In genomic region chr1:65292861-65293593, GRCh38 we compare ENCODE assay signal across 1 cellular context.
TF ChIP-seq lines count a peak whose summit lies in the region.

No MANE protein-coding gene starts in this region.

TF ChIP-seq in K562, 482 proteins besides CTCF, POLR2A, EP300 and RAD21 (continued from another document and continues in another):
- no peak for TF ChIP-seq TSHZ1 (CRISPR knock-in tag; IDR thresholded peaks at IDR 0.05)
- TF ChIP-seq ZNF134 (CRISPR knock-in tag; conservative IDR thresholded peaks at IDR 0.05): peak; percentile 11; the same call in 1 of the 2 replicates
- TF ChIP-seq POLR2AphosphoS2 (IDR thresholded peaks at IDR 0.05; ENCODE audit: low read length): no peak
- TF ChIP-seq ZNF354B (CRISPR knock-in tag; IDR thresholded peaks at IDR 0.05): no peak
- TF ChIP-seq RBM39 (optimal IDR thresholded peaks at IDR 0.05; ENCODE audit: low read depth, low read length): no peak
- no peak for TF ChIP-seq THRAP3 (IDR thresholded peaks at IDR 0.05; ENCODE audit: borderline replicate concordance)
- peak in 1 of 2 experiments; percentile 95; a peak in 2 of 4 replicates for TF ChIP-seq HDAC1 (IDR thresholded peaks at IDR 0.05)
- TF ChIP-seq AFF1 (IDR thresholded peaks at IDR 0.05; ENCODE audit: low read depth in 1 of 2, partially characterized antibody in 2 of 2): peak in 1 of 2 experiments; percentile 92
- TF ChIP-seq PURB (CRISPR knock-in tag; IDR thresholded peaks at IDR 0.05; ENCODE audit: low read depth): no peak
- TF ChIP-seq PHF21A (IDR thresholded peaks at IDR 0.05; ENCODE audit: borderline replicate concordance, low read depth): no peak
- no peak for TF ChIP-seq ZC3H11A (IDR thresholded peaks at IDR 0.05; ENCODE audit: low read depth, low read length)
- TF ChIP-seq, protein P1, sequence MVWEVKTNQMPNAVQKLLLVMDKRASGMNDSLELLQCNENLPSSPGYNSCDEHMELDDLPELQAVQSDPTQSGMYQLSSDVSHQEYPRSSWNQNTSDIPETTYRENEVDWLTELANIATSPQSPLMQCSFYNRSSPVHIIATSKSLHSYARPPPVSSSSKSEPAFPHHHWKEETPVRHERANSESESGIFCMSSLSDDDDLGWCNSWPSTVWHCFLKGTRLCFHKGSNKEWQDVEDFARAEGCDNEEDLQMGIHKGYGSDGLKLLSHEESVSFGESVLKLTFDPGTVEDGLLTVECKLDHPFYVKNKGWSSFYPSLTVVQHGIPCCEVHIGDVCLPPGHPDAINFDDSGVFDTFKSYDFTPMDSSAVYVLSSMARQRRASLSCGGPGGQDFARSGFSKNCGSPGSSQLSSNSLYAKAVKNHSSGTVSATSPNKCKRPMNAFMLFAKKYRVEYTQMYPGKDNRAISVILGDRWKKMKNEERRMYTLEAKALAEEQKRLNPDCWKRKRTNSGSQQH (CRISPR knock-in tag; IDR thresholded peaks at IDR 0.05): peak; percentile 68; the same call in 1 of the 2 replicates
- TF ChIP-seq, protein P2, sequence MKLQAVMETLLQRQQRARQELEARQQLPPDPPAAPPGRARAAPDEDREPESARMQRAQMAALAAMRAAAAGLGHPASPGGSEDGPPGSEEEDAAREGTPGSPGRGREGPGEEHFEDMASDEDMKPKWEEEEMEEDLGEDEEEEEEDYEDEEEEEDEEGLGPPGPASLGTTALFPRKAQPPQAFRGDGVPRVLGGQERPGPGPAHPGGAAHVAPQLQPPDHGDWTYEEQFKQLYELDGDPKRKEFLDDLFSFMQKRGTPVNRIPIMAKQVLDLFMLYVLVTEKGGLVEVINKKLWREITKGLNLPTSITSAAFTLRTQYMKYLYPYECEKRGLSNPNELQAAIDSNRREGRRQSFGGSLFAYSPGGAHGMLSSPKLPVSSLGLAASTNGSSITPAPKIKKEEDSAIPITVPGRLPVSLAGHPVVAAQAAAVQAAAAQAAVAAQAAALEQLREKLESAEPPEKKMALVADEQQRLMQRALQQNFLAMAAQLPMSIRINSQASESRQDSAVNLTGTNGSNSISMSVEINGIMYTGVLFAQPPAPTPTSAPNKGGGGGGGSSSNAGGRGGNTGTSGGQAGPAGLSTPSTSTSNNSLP (IDR thresholded peaks at IDR 0.05; ENCODE audit: borderline replicate concordance, low read depth, low read length): no peak; the same call in 1 of the 2 replicates
- no peak for TF ChIP-seq GTF2F1 (IDR thresholded peaks at IDR 0.05; ENCODE audit: low read depth, low read length)
- TF ChIP-seq ZBTB8A (IDR thresholded peaks at IDR 0.05; ENCODE audit: partially characterized antibody): no peak
- TF ChIP-seq ZNF408 (CRISPR knock-in tag; IDR thresholded peaks at IDR 0.05; ENCODE audit: low read depth): no peak
- TF ChIP-seq KLF6 (CRISPR knock-in tag; IDR thresholded peaks at IDR 0.05; ENCODE audit: borderline replicate concordance): no peak
- TF ChIP-seq PRMT5 (CRISPR knock-in tag; IDR thresholded peaks at IDR 0.05): no peak
- TF ChIP-seq CSDE1 (IDR thresholded peaks at IDR 0.05): no peak
- no peak for TF ChIP-seq POLR3A (IDR thresholded peaks at IDR 0.05; ENCODE audit: borderline replicate concordance, extremely low read depth, insufficient read depth, insufficient read length)
- TF ChIP-seq ZNF41 (CRISPR knock-in tag; conservative IDR thresholded peaks at IDR 0.05): no peak
- TF ChIP-seq, protein P3, sequence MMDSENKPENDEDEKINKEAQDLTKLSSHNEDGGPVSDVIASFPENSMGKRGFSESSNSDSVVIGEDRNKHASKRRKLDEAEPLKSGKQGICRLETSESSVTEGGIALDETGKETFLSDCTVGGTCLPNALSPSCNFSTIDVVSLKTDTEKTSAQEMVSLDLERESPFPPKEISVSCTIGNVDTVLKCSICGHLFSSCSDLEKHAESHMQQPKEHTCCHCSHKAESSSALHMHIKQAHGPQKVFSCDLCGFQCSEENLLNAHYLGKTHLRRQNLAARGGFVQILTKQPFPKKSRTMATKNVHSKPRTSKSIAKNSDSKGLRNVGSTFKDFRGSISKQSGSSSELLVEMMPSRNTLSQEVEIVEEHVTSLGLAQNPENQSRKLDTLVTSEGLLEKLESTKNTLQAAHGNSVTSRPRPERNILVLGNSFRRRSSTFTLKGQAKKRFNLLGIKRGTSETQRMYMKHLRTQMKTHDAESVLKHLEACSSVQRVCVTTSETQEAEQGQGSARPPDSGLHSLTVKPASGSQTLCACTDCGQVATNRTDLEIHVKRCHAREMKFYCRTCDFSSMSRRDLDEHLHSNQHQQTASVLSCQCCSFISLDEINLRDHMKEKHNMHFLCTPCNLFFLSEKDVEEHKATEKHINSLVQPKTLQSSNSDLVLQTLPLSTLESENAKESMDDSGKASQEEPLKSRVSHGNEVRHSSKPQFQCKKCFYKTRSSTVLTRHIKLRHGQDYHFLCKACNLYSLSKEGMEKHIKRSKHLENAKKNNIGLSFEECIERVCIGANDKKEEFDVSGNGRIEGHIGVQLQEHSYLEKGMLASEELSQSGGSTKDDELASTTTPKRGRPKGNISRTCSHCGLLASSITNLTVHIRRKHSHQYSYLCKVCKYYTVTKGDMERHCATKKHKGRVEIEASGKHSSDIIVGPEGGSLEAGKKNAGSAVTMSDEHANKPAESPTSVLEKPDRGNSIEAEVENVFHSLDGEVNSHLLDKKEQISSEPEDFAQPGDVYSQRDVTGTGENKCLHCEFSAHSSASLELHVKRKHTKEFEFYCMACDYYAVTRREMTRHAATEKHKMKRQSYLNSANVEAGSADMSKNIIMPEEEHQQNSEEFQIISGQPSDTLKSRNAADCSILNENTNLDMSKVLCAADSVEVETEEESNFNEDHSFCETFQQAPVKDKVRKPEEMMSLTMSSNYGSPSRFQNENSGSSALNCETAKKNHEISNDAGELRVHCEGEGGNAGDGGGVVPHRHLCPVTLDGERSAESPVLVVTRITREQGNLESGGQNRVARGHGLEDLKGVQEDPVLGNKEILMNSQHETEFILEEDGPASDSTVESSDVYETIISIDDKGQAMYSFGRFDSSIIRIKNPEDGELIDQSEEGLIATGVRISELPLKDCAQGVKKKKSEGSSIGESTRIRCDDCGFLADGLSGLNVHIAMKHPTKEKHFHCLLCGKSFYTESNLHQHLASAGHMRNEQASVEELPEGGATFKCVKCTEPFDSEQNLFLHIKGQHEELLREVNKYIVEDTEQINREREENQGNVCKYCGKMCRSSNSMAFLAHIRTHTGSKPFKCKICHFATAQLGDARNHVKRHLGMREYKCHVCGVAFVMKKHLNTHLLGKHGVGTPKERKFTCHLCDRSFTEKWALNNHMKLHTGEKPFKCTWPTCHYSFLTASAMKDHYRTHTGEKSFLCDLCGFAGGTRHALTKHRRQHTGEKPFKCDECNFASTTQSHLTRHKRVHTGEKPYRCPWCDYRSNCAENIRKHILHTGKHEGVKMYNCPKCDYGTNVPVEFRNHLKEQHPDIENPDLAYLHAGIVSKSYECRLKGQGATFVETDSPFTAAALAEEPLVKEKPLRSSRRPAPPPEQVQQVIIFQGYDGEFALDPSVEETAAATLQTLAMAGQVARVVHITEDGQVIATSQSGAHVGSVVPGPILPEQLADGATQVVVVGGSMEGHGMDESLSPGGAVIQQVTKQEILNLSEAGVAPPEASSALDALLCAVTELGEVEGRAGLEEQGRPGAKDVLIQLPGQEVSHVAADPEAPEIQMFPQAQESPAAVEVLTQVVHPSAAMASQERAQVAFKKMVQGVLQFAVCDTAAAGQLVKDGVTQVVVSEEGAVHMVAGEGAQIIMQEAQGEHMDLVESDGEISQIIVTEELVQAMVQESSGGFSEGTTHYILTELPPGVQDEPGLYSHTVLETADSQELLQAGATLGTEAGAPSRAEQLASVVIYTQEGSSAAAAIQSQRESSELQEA (IDR thresholded peaks at IDR 0.05; ENCODE audit: low read depth): no peak
- no peak for TF ChIP-seq ZKSCAN3 (CRISPR knock-in tag; IDR thresholded peaks at IDR 0.05)
- TF ChIP-seq ZNF212 (CRISPR knock-in tag; IDR thresholded peaks at IDR 0.05): no peak
- no peak for TF ChIP-seq RFX7 (CRISPR knock-in tag; IDR thresholded peaks at IDR 0.05)
- TF ChIP-seq TAF9B (IDR thresholded peaks at IDR 0.05; ENCODE audit: partially characterized antibody): peak; percentile 55
- TF ChIP-seq BRD4 (IDR thresholded peaks at IDR 0.05): no peak
- TF ChIP-seq POLR2G (IDR thresholded peaks at IDR 0.05; ENCODE audit: low read depth, low read length): no peak
- peak; percentile 87; the same call in 1 of the 2 replicates for TF ChIP-seq ZNF197 (CRISPR knock-in tag; IDR thresholded peaks at IDR 0.05; ENCODE audit: low read depth)
- TF ChIP-seq, protein P4, sequence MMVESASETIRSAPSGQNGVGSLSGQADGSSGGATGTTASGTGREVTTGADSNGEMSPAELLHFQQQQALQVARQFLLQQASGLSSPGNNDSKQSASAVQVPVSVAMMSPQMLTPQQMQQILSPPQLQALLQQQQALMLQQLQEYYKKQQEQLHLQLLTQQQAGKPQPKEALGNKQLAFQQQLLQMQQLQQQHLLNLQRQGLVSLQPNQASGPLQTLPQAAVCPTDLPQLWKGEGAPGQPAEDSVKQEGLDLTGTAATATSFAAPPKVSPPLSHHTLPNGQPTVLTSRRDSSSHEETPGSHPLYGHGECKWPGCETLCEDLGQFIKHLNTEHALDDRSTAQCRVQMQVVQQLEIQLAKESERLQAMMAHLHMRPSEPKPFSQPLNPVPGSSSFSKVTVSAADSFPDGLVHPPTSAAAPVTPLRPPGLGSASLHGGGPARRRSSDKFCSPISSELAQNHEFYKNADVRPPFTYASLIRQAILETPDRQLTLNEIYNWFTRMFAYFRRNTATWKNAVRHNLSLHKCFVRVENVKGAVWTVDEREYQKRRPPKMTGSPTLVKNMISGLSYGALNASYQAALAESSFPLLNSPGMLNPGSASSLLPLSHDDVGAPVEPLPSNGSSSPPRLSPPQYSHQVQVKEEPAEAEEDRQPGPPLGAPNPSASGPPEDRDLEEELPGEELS (CRISPR knock-in tag; IDR thresholded peaks at IDR 0.05; ENCODE audit: borderline replicate concordance): peak; percentile 94
- TF ChIP-seq ZNF586 (CRISPR knock-in tag; conservative IDR thresholded peaks at IDR 0.05): no peak; the same call in 1 of the 2 replicates
- no peak for TF ChIP-seq NR2F6 (CRISPR knock-in tag; IDR thresholded peaks at IDR 0.05)
- TF ChIP-seq HMGXB4 (CRISPR knock-in tag; IDR thresholded peaks at IDR 0.05): peak; percentile 46; the same call in 1 of the 2 replicates
- no peak for TF ChIP-seq TFAM (CRISPR knock-in tag; conservative IDR thresholded peaks at IDR 0.05)
- TF ChIP-seq ERF (CRISPR knock-in tag; IDR thresholded peaks at IDR 0.05): peak; percentile 76; the same call in 1 of the 2 replicates
- no peak for TF ChIP-seq HEY1 (CRISPR knock-in tag; IDR thresholded peaks at IDR 0.05; ENCODE audit: borderline replicate concordance)
- no peak for TF ChIP-seq ZNF311 (CRISPR knock-in tag; IDR thresholded peaks at IDR 0.05)
- no peak for TF ChIP-seq ZNF224 (CRISPR knock-in tag; IDR thresholded peaks at IDR 0.05)
- TF ChIP-seq TEAD4 (IDR thresholded peaks at IDR 0.05; ENCODE audit: low read length): peak; percentile 100
- no peak for TF ChIP-seq TEAD4 (CRISPR knock-in tag; IDR thresholded peaks at IDR 0.05; ENCODE audit: borderline replicate concordance)
